Comparison of ENCODE assay signal across 40 cellular contexts in genomic region chr14:99608591-99608990, GRCh38. TPM values are rescaled to one million over a fixed set of nuclear protein-coding genes. Genes with fewer than 3 reads are reported as not detected.
"Had no signal": no experiment of that assay in that cellular context is flagged by ENCODE, and none has a peak within 500 bp of the region (broad histone marks: within the 10 kb centered on the region; RNA-seq: fewer than 3 reads in every experiment).

No MANE protein-coding gene starts in this region.

- H3K27me3 Mint-ChIP-seq: activated CD4-positive, alpha-beta memory T cell treated with anti-CD3 and anti-CD28 coated beads, Interleukin-2, amount 10 ng/mL, durations not matched to agents 7 days and 5 days; activated CD4-positive, alpha-beta T cell treated with anti-CD3 and anti-CD28 coated beads for 36 hours; activated CD4-positive, alpha-beta T cell treated with anti-CD3 and anti-CD28 coated beads, Interleukin-2, amount 10 ng/mL, durations not matched to agents 7 days and 5 days; activated CD8-positive, alpha-beta memory T cell treated with anti-CD3 and anti-CD28 coated beads, Interleukin-2, amount 10 ng/mL, durations not matched to agents 7 days and 5 days; activated naive CD4-positive, alpha-beta T cell treated with anti-CD3 and anti-CD28 coated beads, Interleukin-2, amount 50 U/mL, for 24 hours; activated naive CD8-positive, alpha-beta T cell; activated naive CD8-positive, alpha-beta T cell treated with anti-CD3 and anti-CD28 coated beads, Interleukin-2, amount 10 ng/mL, durations not matched to agents 7 days and 5 days; activated naive CD8-positive, alpha-beta T cell treated with anti-CD3 and anti-CD28 coated beads, Interleukin-2, amount 50 U/mL, for 24 hours; activated T-cell treated with anti-CD3 and anti-CD28 coated beads, Interleukin-2, amount 50 U/mL, for 24 hours; central memory CD8-positive, alpha-beta T cell had no signal

- H3K9me3 ChIP-seq: ascending aorta had no signal

- H3K36me3 Mint-ChIP-seq: activated naive CD4-positive, alpha-beta T cell treated with anti-CD3 and anti-CD28 coated beads, Interleukin-2, amount 10 ng/mL, durations not matched to agents 7 days and 5 days; activated naive CD4-positive, alpha-beta T cell treated with anti-CD3 and anti-CD28 coated beads, Interleukin-2, amount 50 U/mL, for 24 hours; activated naive CD8-positive, alpha-beta T cell; activated naive CD8-positive, alpha-beta T cell treated with anti-CD3 and anti-CD28 coated beads, Interleukin-2, amount 10 ng/mL, durations not matched to agents 7 days and 5 days; brain; WTC11 had no signal

- H3K27me3 ChIP-seq: ascending aorta, cardiac muscle cell had no signal

- H3K36me3 ChIP-seq: ascending aorta, cardiac muscle cell had no signal

- FAIRE-seq: bronchial epithelial cell, TTC549 had no signal

- DNase-seq: activated CD4-positive, alpha-beta memory T cell treated with anti-CD3 and anti-CD28 coated beads, Interleukin-2, amount 10 ng/mL, durations not matched to agents 7 days and 5 days; activated CD4-positive, alpha-beta T cell treated with anti-CD3 and anti-CD28 coated beads for 1 hour; activated CD4-positive, alpha-beta T cell treated with anti-CD3 and anti-CD28 coated beads for 36 hours; activated CD4-positive, alpha-beta T cell treated with anti-CD3 and anti-CD28 coated beads for 48 hours; activated CD4-positive, alpha-beta T cell treated with anti-CD3 and anti-CD28 coated beads, Interleukin-2, amount 10 ng/mL, durations not matched to agents 7 days and 5 days; activated CD4-positive, alpha-beta T cell treated with anti-CD3 and anti-CD28 coated beads, Interleukin-2, amount 50 U/mL, for 48 hours; activated CD4-positive, CD25-positive, alpha-beta regulatory T cell; activated CD8-positive, alpha-beta memory T cell treated with anti-CD3 and anti-CD28 coated beads for 24 hours; activated CD8-positive, alpha-beta memory T cell treated with anti-CD3 and anti-CD28 coated beads, Interleukin-2, amount 10 ng/mL, durations not matched to agents 7 days and 5 days; activated CD8-positive, alpha-beta memory T cell treated with anti-CD3 and anti-CD28 coated beads, Interleukin-2, amount 50 U/mL, for 48 hours; activated CD8-positive, alpha-beta T cell treated with anti-CD3 and anti-CD28 coated beads, Interleukin-2, amount 10 ng/mL, durations not matched to agents 7 days and 5 days; activated effector memory CD4-positive, alpha-beta T cell treated with Interleukin-2 at 50 U/mL for 16 hours; activated gamma-delta T cell; activated naive CD4-positive, alpha-beta T cell treated with anti-CD3 and anti-CD28 coated beads, Interleukin-2, amount 10 ng/mL, durations not matched to agents 7 days and 5 days; activated naive CD4-positive, alpha-beta T cell treated with Interleukin-2 at 50 U/mL for 16 hours; activated naive CD8-positive, alpha-beta T cell treated with anti-CD3 and anti-CD28 coated beads, Interleukin-2, amount 10 ng/mL, durations not matched to agents 7 days and 5 days; activated naive CD8-positive, alpha-beta T cell treated with anti-CD3 and anti-CD28 coated beads, Interleukin-2, amount 50 U/mL, for 24 hours; activated T-cell treated with anti-CD3 and anti-CD28 coated beads, Interleukin-2, amount 50 U/mL, for 24 hours; activated T-cell treated with anti-CD3 and anti-CD28 coated beads, Interleukin-2, amount 50 U/mL, for 48 hours; amygdala; anterior cingulate cortex; caudate nucleus; cerebellar nuclear complex; T-helper 1 cell; T-helper 2 cell; T-helper 9 cell had no signal

- H3K9me3 Mint-ChIP-seq: activated CD4-positive, alpha-beta memory T cell treated with anti-CD3 and anti-CD28 coated beads, Interleukin-2, amount 10 ng/mL, durations not matched to agents 7 days and 5 days; activated CD4-positive, alpha-beta T cell treated with anti-CD3 and anti-CD28 coated beads, Interleukin-2, amount 10 ng/mL, durations not matched to agents 7 days and 5 days; activated naive CD4-positive, alpha-beta T cell treated with anti-CD3 and anti-CD28 coated beads, Interleukin-2, amount 10 ng/mL, durations not matched to agents 7 days and 5 days; activated naive CD4-positive, alpha-beta T cell treated with anti-CD3 and anti-CD28 coated beads, Interleukin-2, amount 50 U/mL, for 24 hours; activated naive CD8-positive, alpha-beta T cell treated with anti-CD3 and anti-CD28 coated beads, Interleukin-2, amount 10 ng/mL, durations not matched to agents 7 days and 5 days; activated naive CD8-positive, alpha-beta T cell treated with anti-CD3 and anti-CD28 coated beads, Interleukin-2, amount 50 U/mL, for 24 hours; activated T-cell treated with anti-CD3 and anti-CD28 coated beads, Interleukin-2, amount 50 U/mL, for 24 hours; activated T-helper 2 cell treated with anti-CD3 and anti-CD28 coated beads, Interferon-gamma antibody, Interleukin-2, Interleukin-4, amounts not matched to agents 10 μg/mL and 5 μg/mL and 100 μg/mL, durations not matched to agents 14 hours and 24 hours and 36 hours; brain; central memory CD8-positive, alpha-beta T cell; T-helper 1 cell treated with Interleukin-12 subunit alpha and Interleukin-12 subunit beta and Interleukin-4 antibody, amounts not matched to agents 30 μg/mL and 1 μg/mL, for 36 hours; T-helper 2 cell treated with Interferon-gamma antibody and Interleukin-4, amounts not matched to agents 5 μg/mL and 100 μg/mL, for 36 hours; WTC11 had no signal

- H3K27ac Mint-ChIP-seq: activated CD4-positive, alpha-beta memory T cell treated with anti-CD3 and anti-CD28 coated beads, Interleukin-2, amount 10 ng/mL, durations not matched to agents 7 days and 5 days; activated CD4-positive, alpha-beta T cell treated with anti-CD3 and anti-CD28 coated beads for 36 hours; activated CD4-positive, alpha-beta T cell treated with anti-CD3 and anti-CD28 coated beads, Interleukin-2, amount 10 ng/mL, durations not matched to agents 7 days and 5 days; activated CD8-positive, alpha-beta memory T cell treated with anti-CD3 and anti-CD28 coated beads, Interleukin-2, amount 10 ng/mL, durations not matched to agents 7 days and 5 days; activated CD8-positive, alpha-beta T cell treated with anti-CD3 and anti-CD28 coated beads, Interleukin-2, amount 10 ng/mL, durations not matched to agents 7 days and 5 days; activated naive CD4-positive, alpha-beta T cell treated with anti-CD3 and anti-CD28 coated beads, Interleukin-2, amount 10 ng/mL, durations not matched to agents 7 days and 5 days; activated naive CD4-positive, alpha-beta T cell treated with anti-CD3 and anti-CD28 coated beads, Interleukin-2, amount 50 U/mL, for 24 hours; activated naive CD8-positive, alpha-beta T cell; activated naive CD8-positive, alpha-beta T cell treated with anti-CD3 and anti-CD28 coated beads, Interleukin-2, amount 10 ng/mL, durations not matched to agents 7 days and 5 days; activated naive CD8-positive, alpha-beta T cell treated with anti-CD3 and anti-CD28 coated beads, Interleukin-2, amount 50 U/mL, for 24 hours; activated T-cell treated with anti-CD3 and anti-CD28 coated beads, Interleukin-2, amount 50 U/mL, for 24 hours; activated T-helper 2 cell treated with anti-CD3 and anti-CD28 coated beads, Interferon-gamma antibody, Interleukin-2, Interleukin-4, amounts not matched to agents 10 μg/mL and 5 μg/mL and 100 μg/mL, durations not matched to agents 14 hours and 24 hours and 36 hours; T-helper 2 cell treated with Interferon-gamma antibody and Interleukin-4, amounts not matched to agents 5 μg/mL and 100 μg/mL, for 36 hours; WTC11 had no signal

- ATAC-seq: activated CD4-positive, alpha-beta T cell treated with anti-CD3 and anti-CD28 coated beads for 36 hours; activated CD4-positive, CD25-positive, alpha-beta regulatory T cell treated with anti-CD3 and anti-CD28 coated beads, Interleukin-2, amount 50 U/mL, for 24 hours; activated CD8-positive, alpha-beta memory T cell treated with anti-CD3 and anti-CD28 coated beads, Interleukin-2, amount 10 ng/mL, durations not matched to agents 7 days and 5 days; activated CD8-positive, alpha-beta T cell treated with anti-CD3 and anti-CD28 coated beads, Interleukin-2, amount 10 ng/mL, durations not matched to agents 7 days and 5 days; activated naive CD8-positive, alpha-beta T cell treated with anti-CD3 and anti-CD28 coated beads, Interleukin-2, amount 50 U/mL, for 24 hours; WTC11 had no signal

- H3K4me3 Mint-ChIP-seq: activated CD4-positive, alpha-beta memory T cell treated with anti-CD3 and anti-CD28 coated beads, Interleukin-2, amount 10 ng/mL, durations not matched to agents 7 days and 5 days; activated CD4-positive, alpha-beta T cell treated with anti-CD3 and anti-CD28 coated beads for 36 hours; activated CD4-positive, alpha-beta T cell treated with anti-CD3 and anti-CD28 coated beads, Interleukin-2, amount 10 ng/mL, durations not matched to agents 7 days and 5 days; activated CD8-positive, alpha-beta memory T cell treated with anti-CD3 and anti-CD28 coated beads, Interleukin-2, amount 10 ng/mL, durations not matched to agents 7 days and 5 days; activated CD8-positive, alpha-beta T cell treated with anti-CD3 and anti-CD28 coated beads, Interleukin-2, amount 10 ng/mL, durations not matched to agents 7 days and 5 days; activated naive CD4-positive, alpha-beta T cell treated with anti-CD3 and anti-CD28 coated beads, Interleukin-2, amount 10 ng/mL, durations not matched to agents 7 days and 5 days; activated naive CD4-positive, alpha-beta T cell treated with anti-CD3 and anti-CD28 coated beads, Interleukin-2, amount 50 U/mL, for 24 hours; activated naive CD8-positive, alpha-beta T cell; activated naive CD8-positive, alpha-beta T cell treated with anti-CD3 and anti-CD28 coated beads, Interleukin-2, amount 10 ng/mL, durations not matched to agents 7 days and 5 days; activated naive CD8-positive, alpha-beta T cell treated with anti-CD3 and anti-CD28 coated beads, Interleukin-2, amount 50 U/mL, for 24 hours; activated T-cell treated with anti-CD3 and anti-CD28 coated beads, Interleukin-2, amount 50 U/mL, for 24 hours; central memory CD8-positive, alpha-beta T cell; T-helper 1 cell treated with Interleukin-12 subunit alpha and Interleukin-12 subunit beta and Interleukin-4 antibody, amounts not matched to agents 30 μg/mL and 1 μg/mL, for 36 hours; T-helper 2 cell treated with Interferon-gamma antibody and Interleukin-4, amounts not matched to agents 5 μg/mL and 100 μg/mL, for 36 hours; WTC11 had no signal

- H3K27ac ChIP-seq: ascending aorta, cardiac muscle cell, VCaP had no signal

- H3K4me3 ChIP-seq: ascending aorta, cardiac muscle cell had no signal

RNA-seq across cellular contexts. Expression of gene HHIPL1, which starts 36.3 kb away (rescaled TPM):
- total RNA-seq: activated CD8-positive, alpha-beta T cell treated with anti-CD3 and anti-CD28 coated beads, Interleukin-2, amount 10 ng/mL, durations not matched to agents 7 days and 5 days; activated T-helper 2 cell treated with anti-CD3 and anti-CD28 coated beads, Interferon-gamma antibody, Interleukin-2, Interleukin-4, amounts not matched to agents 10 μg/mL and 5 μg/mL and 100 μg/mL, durations not matched to agents 14 hours and 24 hours and 36 hours had no signal
